Comparison of ENCODE assay signal across 10 cellular contexts in genomic region chr12:89721291-89721987, GRCh38. TPM values are rescaled to one million over a fixed set of nuclear protein-coding genes. Genes with fewer than 3 reads are reported as not detected.
DNase-seq lines count a peak whose midpoint lies in the region; ATAC-seq and TF ChIP-seq lines count a peak whose summit lies in the region.
"Had no signal": no experiment of that assay in that cellular context is flagged by ENCODE, and none has a peak within 500 bp of the region (broad histone marks: within the 10 kb centered on the region; RNA-seq: fewer than 3 reads in every experiment).

No MANE protein-coding gene starts in this region.

- H3K4me1 Mint-ChIP-seq in effector memory CD8-positive, alpha-beta T cell (ENCODE audit: low read depth in 2 of 2) = peaks cover 0 to 3% of the 10 kb centered on the region in 2 donors
- H3K4me1 Mint-ChIP-seq: stimulated activated naive CD8-positive, alpha-beta T cell treated with anti-CD3 and anti-CD28 coated beads, Interleukin-15, amount 100 ng/mL, for 72 hours had no signal

- no peaks in the 10 kb centered on the region for H3K9me3 ChIP-seq in body of pancreas
- H3K9me3 ChIP-seq: colonic mucosa had no signal

- TF ChIP-seq CTCF in dorsolateral prefrontal cortex (IDR thresholded peaks at IDR 0.05 in 54 of 56, conservative IDR thresholded peaks at IDR 0.05 in 2 of 56; ENCODE audit: low read depth in 1 of 56, partially characterized antibody in 56 of 56) = no peak
- TF ChIP-seq CTCF in body of pancreas (IDR thresholded peaks at IDR 0.05) = no peak

- H3K36me3 Mint-ChIP-seq in effector memory CD8-positive, alpha-beta T cell (ENCODE audit: insufficient read depth) = no peaks in the 10 kb centered on the region

- ATAC-seq in GM18505 (IDR thresholded peaks at IDR 0.05; ENCODE audit: unreplicated experiment) (peak; percentile 94), GM21529 (IDR thresholded peaks at IDR 0.05; ENCODE audit: unreplicated experiment) (peak; percentile 97), HG03378 (IDR thresholded peaks at IDR 0.05; ENCODE audit: unreplicated experiment) (peak; percentile 97), body of pancreas (no peak)
- ATAC-seq in effector memory CD8-positive, alpha-beta T cell (replicated peaks) = peak; percentile 39
- ATAC-seq: stimulated activated naive CD8-positive, alpha-beta T cell treated with anti-CD3 and anti-CD28 coated beads, Interleukin-15, amount 100 ng/mL, for 72 hours had no signal

- H3K27me3 ChIP-seq in dorsolateral prefrontal cortex (no peaks in the 10 kb centered on the region), body of pancreas (no peaks in the 10 kb centered on the region)
- H3K27me3 ChIP-seq: colonic mucosa had no signal

- no peak for DNase-seq in effector memory CD8-positive, alpha-beta T cell
- no peak for DNase-seq in dorsolateral prefrontal cortex
- DNase-seq in posterior cingulate gyrus = no peak
- no peak for DNase-seq in body of pancreas
- no peak for DNase-seq in EL
- DNase-seq: colonic mucosa; stimulated activated naive CD8-positive, alpha-beta T cell treated with anti-CD3 and anti-CD28 coated beads, Interleukin-15, amount 100 ng/mL, for 72 hours had no signal

- no peaks in the 10 kb centered on the region for H3K36me3 ChIP-seq in body of pancreas (replicated peaks in 1 of 2; ENCODE audit: insufficient read depth in 1 of 2, low read depth in 2 of 2)
- H3K36me3 ChIP-seq: colonic mucosa had no signal

- intact Hi-C loops in dorsolateral prefrontal cortex (cut with DNase I) = no loop called here
- intact Hi-C loops in posterior cingulate gyrus (cut with DNase I) = no loop called here
- intact Hi-C loops in body of pancreas (cut with DNase I) = no loop called here

- H3K27me3 Mint-ChIP-seq in effector memory CD8-positive, alpha-beta T cell = no peaks in the 10 kb centered on the region
- H3K27me3 Mint-ChIP-seq: stimulated activated naive CD8-positive, alpha-beta T cell treated with anti-CD3 and anti-CD28 coated beads, Interleukin-15, amount 100 ng/mL, for 72 hours had no signal

- no peak overlapping the region for H3K27ac Mint-ChIP-seq in effector memory CD8-positive, alpha-beta T cell
- H3K27ac Mint-ChIP-seq: stimulated activated naive CD8-positive, alpha-beta T cell treated with anti-CD3 and anti-CD28 coated beads, Interleukin-15, amount 100 ng/mL, for 72 hours had no signal

- H3K9me3 Mint-ChIP-seq in effector memory CD8-positive, alpha-beta T cell = no peaks in the 10 kb centered on the region

- WGBS in body of pancreas, 2 donors = 68 to 79% methylated on average over 8 of the region's 8 CpGs

- no peaks in the 10 kb centered on the region for H3K4me1 ChIP-seq in body of pancreas
- H3K4me1 ChIP-seq: colonic mucosa had no signal

- no peak overlapping the region for H3K4me3 ChIP-seq in dorsolateral prefrontal cortex
- no peak overlapping the region for H3K4me3 ChIP-seq in body of pancreas
- H3K4me3 ChIP-seq: colonic mucosa had no signal

- no peak for TF ChIP-seq POLR2A in GM18505 (IDR thresholded peaks at IDR 0.05; ENCODE audit: borderline replicate concordance, extremely low read depth, insufficient read depth, insufficient read length)
- TF ChIP-seq POLR2A in body of pancreas (IDR thresholded peaks at IDR 0.05) = no peak

- H3K4me3 Mint-ChIP-seq in effector memory CD8-positive, alpha-beta T cell = no peak overlapping the region
- H3K4me3 Mint-ChIP-seq: stimulated activated naive CD8-positive, alpha-beta T cell treated with anti-CD3 and anti-CD28 coated beads, Interleukin-15, amount 100 ng/mL, for 72 hours had no signal

- peak overlapping the region in 3 of 59 donors; percentile 16 to 30 (median 30) for H3K27ac ChIP-seq in dorsolateral prefrontal cortex
- H3K27ac ChIP-seq in body of pancreas = no peak overlapping the region
- H3K27ac ChIP-seq: colonic mucosa had no signal

RNA-seq across cellular contexts. Expression of gene ATP2B1, which starts 12.8 kb away (rescaled TPM):
- total RNA-seq in dorsolateral prefrontal cortex (100 to 1,000 TPM in 117 of 120 experiments, 10 to 100 TPM in 3; 86.2 to 415 (median 270) TPM), body of pancreas (10 to 100 TPM; 17.1 to 37.9 TPM)
